ENCODE assay signal across 16 cellular contexts in genomic region chr3:142604940-142605339, GRCh38.
"Had no signal": no experiment of that assay in that cellular context is flagged by ENCODE, and none has a peak within 500 bp of the region (broad histone marks: within the 10 kb centered on the region; RNA-seq: fewer than 3 reads in every experiment).

No MANE protein-coding gene starts in this region.

- H3K27me3 ChIP-seq: body of pancreas, neutrophil, tibial nerve, vagina had no signal

- H3K36me3 ChIP-seq: left ventricle myocardium inferior, neutrophil, tibial nerve, vagina had no signal

- H3K4me1 ChIP-seq: left ventricle myocardium inferior, tibial nerve, vagina had no signal

- H3K4me3 ChIP-seq: body of pancreas, left ventricle myocardium inferior, tibial nerve, vagina had no signal

- H3K9me3 ChIP-seq: body of pancreas, left ventricle myocardium inferior, neutrophil, tibial nerve, vagina had no signal

- H3K27ac ChIP-seq: body of pancreas, left ventricle myocardium inferior, neutrophil, tibial nerve, vagina had no signal

- ATAC-seq: body of pancreas, esophagus mucosa, natural killer cell had no signal

- DNase-seq: activated CD4-positive, alpha-beta T cell treated with anti-CD3 and anti-CD28 coated beads, Interleukin-2, amount 10 ng/mL, durations not matched to agents 7 days and 5 days; activated naive CD8-positive, alpha-beta T cell treated with anti-CD3 and anti-CD28 coated beads for 36 hours; amygdala; body of pancreas; caudate nucleus; left ventricle myocardium inferior; natural killer cell; stimulated activated CD4-positive, alpha-beta T cell treated with anti-CD3 and anti-CD28 coated beads, Interleukin-15, amount 100 ng/mL, for 24 hours; stimulated activated CD4-positive, alpha-beta T cell treated with anti-CD3 and anti-CD28 coated beads, Interleukin-4, amount 100 ng/mL, for 1 hour; stimulated activated naive B cell treated with anti-CD40 and anti-IgM and Interleukin-4, amounts not matched to agents 10 μg/mL and 1 μg/mL and 100 μg/mL, for 72 hours had no signal

- FAIRE-seq: colon, keratinocyte had no signal
